In genomic region chrX:154247377-154248045, GRCh38 we compare ENCODE assay signal across 11 cellular contexts. TPM values are rescaled to one million over a fixed set of nuclear protein-coding genes. Genes with fewer than 3 reads are reported as not detected.
A peak's percentile ranks its signal among the peaks of the same experiment; 100 is the strongest.
DNase-seq lines count a peak whose midpoint lies in the region; ATAC-seq and TF ChIP-seq lines count a peak whose summit lies in the region.
"Not testable (repeated sequence)": the region's sequence is repeated elsewhere in the genome, so short reads cannot be mapped to it uniquely, and the experiment has no call there.
"Had no signal": no experiment of that assay in that cellular context is flagged by ENCODE, and none has a peak within 500 bp of the region (broad histone marks: within the 10 kb centered on the region; RNA-seq: fewer than 3 reads in every experiment).

No MANE protein-coding gene starts in this region.

- no CpG with 5 or more reads among the region's 17 CpGs for WGBS in heart right ventricle, 2 donors

- CTCF ChIA-PET in CD4-positive, alpha-beta T cell (lab: Charles Lee); T-cell (lab: Charles Lee): not testable (repeated sequence)

- not testable (repeated sequence) for H3K9me3 Mint-ChIP-seq in CD4-positive, alpha-beta T cell; T-cell; activated naive CD8-positive, alpha-beta T cell treated with anti-CD3 and anti-CD28 coated beads, Interleukin-2, amount 10 ng/mL, durations not matched to agents 7 days and 5 days; natural killer cell treated with Interleukin-12 subunit alpha and Interleukin-12 subunit beta and Interleukin-15 and Interleukin-18, amount 100 ng/mL, for 72 hours

- H3K27me3 Mint-ChIP-seq in CD4-positive, alpha-beta T cell; T-cell; activated naive CD8-positive, alpha-beta T cell treated with anti-CD3 and anti-CD28 coated beads, Interleukin-2, amount 10 ng/mL, durations not matched to agents 7 days and 5 days; natural killer cell treated with Interleukin-12 subunit alpha and Interleukin-12 subunit beta and Interleukin-15 and Interleukin-18, amount 100 ng/mL, for 72 hours: not testable (repeated sequence)

- not testable (repeated sequence) for H3K36me3 ChIP-seq in heart right ventricle

- H3K36me3 Mint-ChIP-seq in CD4-positive, alpha-beta T cell (ENCODE audit: low read depth); T-cell; activated naive CD8-positive, alpha-beta T cell treated with anti-CD3 and anti-CD28 coated beads, Interleukin-2, amount 10 ng/mL, durations not matched to agents 7 days and 5 days; natural killer cell treated with Interleukin-12 subunit alpha and Interleukin-12 subunit beta and Interleukin-15 and Interleukin-18, amount 100 ng/mL, for 72 hours: not testable (repeated sequence)

- H3K4me3 ChIP-seq in heart right ventricle = not testable (repeated sequence)

- intact Hi-C loops in CD4-positive, alpha-beta T cell (cut with DNase I, micrococcal nuclease); heart right ventricle (cut with DNase I): not testable (repeated sequence)

- not testable (repeated sequence) for H3K27ac Mint-ChIP-seq in CD4-positive, alpha-beta T cell; T-cell; activated naive CD8-positive, alpha-beta T cell treated with anti-CD3 and anti-CD28 coated beads, Interleukin-2, amount 10 ng/mL, durations not matched to agents 7 days and 5 days; natural killer cell treated with Interleukin-12 subunit alpha and Interleukin-12 subunit beta and Interleukin-15 and Interleukin-18, amount 100 ng/mL, for 72 hours

- H3K9me3 ChIP-seq in CD4-positive, alpha-beta T cell (ENCODE audit: control insufficient read depth, low read length); heart right ventricle: not testable (repeated sequence)

- POLR2A ChIA-PET in CD4-positive, alpha-beta T cell (lab: Charles Lee); T-cell (lab: Charles Lee); activated naive CD8-positive, alpha-beta T cell treated with anti-CD3 and anti-CD28 coated beads, Interleukin-2, amount 10 ng/mL, durations not matched to agents 7 days and 5 days (lab: Charles Lee): not testable (repeated sequence)

- H3K27me3 ChIP-seq in CD4-positive, alpha-beta T cell (ENCODE audit: control insufficient read depth, insufficient read depth, low read length); heart right ventricle: not testable (repeated sequence)

- peak; percentile 93 for ATAC-seq in CD4-positive, alpha-beta T cell (ENCODE audit: poor library complexity)
- ATAC-seq in GM19372 (IDR thresholded peaks at IDR 0.05; ENCODE audit: low read depth, unreplicated experiment) (peak; percentile 67), GM21786 (IDR thresholded peaks at IDR 0.05; ENCODE audit: unreplicated experiment) (peak; percentile 75), HG03280 (IDR thresholded peaks at IDR 0.05; ENCODE audit: unreplicated experiment) (peak; percentile 88), T-cell (replicated peaks in 1 of 4) (peak; percentile 95 to 99 (median 98)), heart right ventricle (peak; percentile 91 to 98 (median 96))
- peak; percentile 99 for ATAC-seq in activated naive CD8-positive, alpha-beta T cell treated with anti-CD3 and anti-CD28 coated beads, Interleukin-2, amount 10 ng/mL, durations not matched to agents 7 days and 5 days (ENCODE audit: low read depth)
- ATAC-seq in natural killer cell treated with Interleukin-12 subunit alpha and Interleukin-12 subunit beta and Interleukin-15 and Interleukin-18, amount 100 ng/mL, for 72 hours = peak; percentile 97

- not testable (repeated sequence) for TF ChIP-seq CTCF in CD4-positive, alpha-beta T cell (IDR thresholded peaks at IDR 0.05); heart right ventricle (IDR thresholded peaks at IDR 0.05)

- not testable (repeated sequence) for H3K4me1 Mint-ChIP-seq in CD4-positive, alpha-beta T cell (ENCODE audit: low read depth); T-cell; activated naive CD8-positive, alpha-beta T cell treated with anti-CD3 and anti-CD28 coated beads, Interleukin-2, amount 10 ng/mL, durations not matched to agents 7 days and 5 days; natural killer cell treated with Interleukin-12 subunit alpha and Interleukin-12 subunit beta and Interleukin-15 and Interleukin-18, amount 100 ng/mL, for 72 hours (ENCODE audit: low read depth in 2 of 2)

- H3K27ac ChIP-seq in CD4-positive, alpha-beta T cell (ENCODE audit: low read depth, low read length); heart right ventricle: not testable (repeated sequence)

- not testable (repeated sequence) for H3K4me1 ChIP-seq in heart right ventricle

- H3K4me3 Mint-ChIP-seq in CD4-positive, alpha-beta T cell; T-cell; activated naive CD8-positive, alpha-beta T cell treated with anti-CD3 and anti-CD28 coated beads, Interleukin-2, amount 10 ng/mL, durations not matched to agents 7 days and 5 days; natural killer cell treated with Interleukin-12 subunit alpha and Interleukin-12 subunit beta and Interleukin-15 and Interleukin-18, amount 100 ng/mL, for 72 hours: not testable (repeated sequence)

- DNase-seq in CD4-positive, alpha-beta T cell; T-cell; activated naive CD8-positive, alpha-beta T cell treated with anti-CD3 and anti-CD28 coated beads, Interleukin-2, amount 10 ng/mL, durations not matched to agents 7 days and 5 days; heart right ventricle; natural killer cell treated with Interleukin-12 subunit alpha and Interleukin-12 subunit beta and Interleukin-15 and Interleukin-18, amount 100 ng/mL, for 72 hours (ENCODE audit: low spot score): not testable (repeated sequence)

RNA-seq across cellular contexts. Expression of gene OPN1MW3, which starts 9.9 kb away (rescaled TPM):
- total RNA-seq in CD4-positive, alpha-beta T cell = not detected
- total RNA-seq in T-cell (not detected), heart right ventricle (not detected)
- total RNA-seq in activated naive CD8-positive, alpha-beta T cell treated with anti-CD3 and anti-CD28 coated beads, Interleukin-2, amount 10 ng/mL, durations not matched to agents 7 days and 5 days = not detected
- not detected for polyA plus RNA-seq in heart right ventricle
- not detected for total RNA-seq in natural killer cell treated with Interleukin-12 subunit alpha and Interleukin-12 subunit beta and Interleukin-15 and Interleukin-18, amount 100 ng/mL, for 72 hours
- total RNA-seq: mucosa of gallbladder, NCI-H460, occipital lobe had no signal

RNA-seq across cellular contexts. Expression of gene OPN1MW2, which starts 28.0 kb away (rescaled TPM):
- total RNA-seq in CD4-positive, alpha-beta T cell = not detected
- total RNA-seq in T-cell (not detected), heart right ventricle (not detected)
- total RNA-seq in activated naive CD8-positive, alpha-beta T cell treated with anti-CD3 and anti-CD28 coated beads, Interleukin-2, amount 10 ng/mL, durations not matched to agents 7 days and 5 days = not detected
- not detected for polyA plus RNA-seq in heart right ventricle
- total RNA-seq in natural killer cell treated with Interleukin-12 subunit alpha and Interleukin-12 subunit beta and Interleukin-15 and Interleukin-18, amount 100 ng/mL, for 72 hours = not detected
- total RNA-seq: mucosa of gallbladder, NCI-H460, occipital lobe had no signal

RNA-seq across cellular contexts. Expression of gene TEX28, which starts 47.4 kb away (rescaled TPM):
- total RNA-seq in CD4-positive, alpha-beta T cell = not detected
- not detected for total RNA-seq in T-cell
- not detected for total RNA-seq in activated naive CD8-positive, alpha-beta T cell treated with anti-CD3 and anti-CD28 coated beads, Interleukin-2, amount 10 ng/mL, durations not matched to agents 7 days and 5 days
- not detected for total RNA-seq in heart right ventricle
- not detected for polyA plus RNA-seq in heart right ventricle
- not detected for total RNA-seq in natural killer cell treated with Interleukin-12 subunit alpha and Interleukin-12 subunit beta and Interleukin-15 and Interleukin-18, amount 100 ng/mL, for 72 hours
- total RNA-seq: mucosa of gallbladder, NCI-H460, occipital lobe had no signal

RNA-seq across cellular contexts. Expression of gene TKTL1, which starts 48.1 kb away (rescaled TPM):
- total RNA-seq in CD4-positive, alpha-beta T cell = 1 to 10 TPM; 1.7 to 2.3 TPM
- total RNA-seq in T-cell (1 to 10 TPM in 4 of 5 donors, under 1 TPM in 1; 0.60 to 5.5 (median 1.3) TPM), heart right ventricle (10 to 100 TPM in 5 of 10 donors, 1 to 10 TPM in 5; 3.7 to 14.1 (median 9.2) TPM)
- 1 to 10 TPM in 1 of 2 experiments, under 1 TPM in 1; 0.31 to 1.2 TPM for total RNA-seq in activated naive CD8-positive, alpha-beta T cell treated with anti-CD3 and anti-CD28 coated beads, Interleukin-2, amount 10 ng/mL, durations not matched to agents 7 days and 5 days
- 1 to 10 TPM; 2.6 to 5.7 TPM for polyA plus RNA-seq in heart right ventricle
- 1 to 10 TPM; 3.0 to 4.1 TPM for total RNA-seq in natural killer cell treated with Interleukin-12 subunit alpha and Interleukin-12 subunit beta and Interleukin-15 and Interleukin-18, amount 100 ng/mL, for 72 hours
- total RNA-seq: mucosa of gallbladder, NCI-H460 had no signal
